ENCODE assay signal across 21 cellular contexts in genomic region chr17:74336307-74336706, GRCh38. TPM values are rescaled to one million over a fixed set of nuclear protein-coding genes. Genes with fewer than 3 reads are reported as not detected.
DNase-seq lines count a peak whose midpoint lies in the region; ATAC-seq, FAIRE-seq and TF ChIP-seq lines count a peak whose summit lies in the region.
"Had no signal": no experiment of that assay in that cellular context is flagged by ENCODE, and none has a peak within 500 bp of the region (broad histone marks: within the 10 kb centered on the region; RNA-seq: fewer than 3 reads in every experiment).

No MANE protein-coding gene starts in this region.

- DNase-seq in NCI-H69 (lab: John Stamatoyannopoulos, UW), result peak; percentile 23
- DNase-seq in bronchial epithelial cell (ENCODE audit: low read depth), result no peak
- DNase-seq in glutamatergic neuron, result no peak
- DNase-seq in effector memory CD4-positive, alpha-beta T cell, result no peak
- no peak for DNase-seq in NCI-H1048 (lab: John Stamatoyannopoulos, UW)
- DNase-seq in NCI-H526 (lab: John Stamatoyannopoulos, UW), result no peak
- DNase-seq: BE2C; CD8-positive, alpha-beta T cell; COR-L47; DMS79 treated with DMSO at 0.1 percent for 48 hours; EL; HFFc6 had no signal

- FAIRE-seq in bronchial epithelial cell (lab: Jason Lieb, UNC), result peak; percentile 58
- FAIRE-seq: A549, D721Med, G401.6, GM12891, HTR-8/SVneo had no signal

- H3K36me3 Mint-ChIP-seq in glutamatergic neuron (ENCODE audit: unreplicated experiment), result peaks cover 5% of the 10 kb centered on the region
- no peaks in the 10 kb centered on the region for H3K36me3 Mint-ChIP-seq in activated T-helper 17 cell treated with anti-CD3 and anti-CD28 coated beads, Interleukin-2, amount 50 U/mL, for 72 hours (ENCODE audit: low read depth)
- H3K36me3 Mint-ChIP-seq: CD8-positive, alpha-beta T cell had no signal

- no peak overlapping the region for H3K27ac ChIP-seq in effector memory CD4-positive, alpha-beta T cell (ENCODE audit: insufficient read depth, low read length, poor library complexity, severe bottlenecking)
- H3K27ac ChIP-seq: A549, C4-2B had no signal

- H3K27me3 Mint-ChIP-seq in glutamatergic neuron (ENCODE audit: unreplicated experiment), result peaks cover 25% of the 10 kb centered on the region
- H3K27me3 Mint-ChIP-seq in activated T-helper 17 cell treated with anti-CD3 and anti-CD28 coated beads, Interleukin-2, amount 50 U/mL, for 72 hours, result no peaks in the 10 kb centered on the region

- peak overlapping the region; percentile 16 for H3K4me3 Mint-ChIP-seq in glutamatergic neuron (ENCODE audit: unreplicated experiment)
- H3K4me3 Mint-ChIP-seq in activated T-helper 17 cell treated with anti-CD3 and anti-CD28 coated beads, Interleukin-2, amount 50 U/mL, for 72 hours, result no peak overlapping the region
- H3K4me3 Mint-ChIP-seq: CD8-positive, alpha-beta T cell; GM23338; HFFc6 had no signal

- H3K9me3 Mint-ChIP-seq in glutamatergic neuron (ENCODE audit: unreplicated experiment), result peaks cover 27% of the 10 kb centered on the region
- no peaks in the 10 kb centered on the region for H3K9me3 Mint-ChIP-seq in activated T-helper 17 cell treated with anti-CD3 and anti-CD28 coated beads, Interleukin-2, amount 50 U/mL, for 72 hours
- H3K9me3 Mint-ChIP-seq: CD8-positive, alpha-beta T cell; GM23338 had no signal

- no peak for ATAC-seq in activated T-helper 17 cell treated with anti-CD3 and anti-CD28 coated beads, Interleukin-2, amount 50 U/mL, for 72 hours (replicated peaks)
- ATAC-seq: A549; CD8-positive, alpha-beta T cell had no signal

- no peaks in the 10 kb centered on the region for H3K36me3 ChIP-seq in bronchial epithelial cell (ENCODE audit: control insufficient read depth, insufficient read depth, low read length)
- no peaks in the 10 kb centered on the region for H3K36me3 ChIP-seq in effector memory CD4-positive, alpha-beta T cell (ENCODE audit: control insufficient read depth, insufficient read depth, low read length)
- H3K36me3 ChIP-seq: BE2C, HAP-1 had no signal

- no peak overlapping the region for H3K27ac Mint-ChIP-seq in glutamatergic neuron (ENCODE audit: unreplicated experiment)
- no peak overlapping the region for H3K27ac Mint-ChIP-seq in activated T-helper 17 cell treated with anti-CD3 and anti-CD28 coated beads, Interleukin-2, amount 50 U/mL, for 72 hours
- H3K27ac Mint-ChIP-seq: CD8-positive, alpha-beta T cell; GM23338; HFFc6 had no signal

- no peaks in the 10 kb centered on the region for H3K9me3 ChIP-seq in effector memory CD4-positive, alpha-beta T cell (ENCODE audit: control insufficient read depth, low read length)
- H3K9me3 ChIP-seq: A549, HAP-1 had no signal

- no peak overlapping the region for H3K4me3 ChIP-seq in bronchial epithelial cell (ENCODE audit: low read depth, low read length)
- H3K4me3 ChIP-seq in effector memory CD4-positive, alpha-beta T cell (ENCODE audit: insufficient read depth, low read depth, low read length, poor library complexity, severe bottlenecking), result no peak overlapping the region
- H3K4me3 ChIP-seq: A549, GM23338, HAP-1 had no signal

- no peaks in the 10 kb centered on the region for H3K4me1 ChIP-seq in effector memory CD4-positive, alpha-beta T cell (ENCODE audit: control insufficient read depth, insufficient read depth, low read length, poor library complexity, severe bottlenecking)
- H3K4me1 ChIP-seq: A549, BE2C, HAP-1 had no signal

- no peak for TF ChIP-seq CTCF in bronchial epithelial cell (IDR thresholded peaks at IDR 0.05; ENCODE audit: insufficient read depth, low read length, severe bottlenecking)
- TF ChIP-seq CTCF in glutamatergic neuron (IDR thresholded peaks at IDR 0.05; ENCODE audit: partially characterized antibody, unreplicated experiment), result no peak

- peaks cover 27% of the 10 kb centered on the region for H3K4me1 Mint-ChIP-seq in glutamatergic neuron (ENCODE audit: low read depth, unreplicated experiment)
- H3K4me1 Mint-ChIP-seq in activated T-helper 17 cell treated with anti-CD3 and anti-CD28 coated beads, Interleukin-2, amount 50 U/mL, for 72 hours, result no peaks in the 10 kb centered on the region

- no peaks in the 10 kb centered on the region for H3K27me3 ChIP-seq in bronchial epithelial cell (ENCODE audit: control insufficient read depth, insufficient read depth, low read length)
- H3K27me3 ChIP-seq in effector memory CD4-positive, alpha-beta T cell (replicated peaks; ENCODE audit: control insufficient read depth, insufficient read depth, low read length, poor library complexity, severe bottlenecking), result no peaks in the 10 kb centered on the region

RNA-seq across cellular contexts. Expression of gene KIF19, which starts 10.3 kb away (rescaled TPM):
- total RNA-seq in bronchial epithelial cell (not detected in 2 replicates), glutamatergic neuron (ENCODE audit: unreplicated experiment) (80.8 TPM)
- total RNA-seq in activated T-helper 17 cell treated with anti-CD3 and anti-CD28 coated beads, Interleukin-2, amount 50 U/mL, for 72 hours, result under 1 TPM; 0.11 to 0.53 TPM
- total RNA-seq: HFFc6 had no signal

RNA-seq across cellular contexts. Expression of gene BTBD17, which starts 25.4 kb away (rescaled TPM):
- total RNA-seq in bronchial epithelial cell (not detected in 2 replicates), glutamatergic neuron (ENCODE audit: unreplicated experiment) (310 TPM)
- total RNA-seq in activated T-helper 17 cell treated with anti-CD3 and anti-CD28 coated beads, Interleukin-2, amount 50 U/mL, for 72 hours, result not detected
- total RNA-seq: CD8-positive, alpha-beta T cell; HFFc6 had no signal

RNA-seq across cellular contexts. Expression of gene GPR142, which starts 31.0 kb away (rescaled TPM):
- total RNA-seq in bronchial epithelial cell (not detected in 2 replicates), glutamatergic neuron (ENCODE audit: unreplicated experiment) (20.7 TPM)
- total RNA-seq in activated T-helper 17 cell treated with anti-CD3 and anti-CD28 coated beads, Interleukin-2, amount 50 U/mL, for 72 hours, result not detected
- total RNA-seq: CD8-positive, alpha-beta T cell; GM23338; HFFc6 had no signal

Comparison
In these comparisons a context has a peak if more than half of its experiments do, and no peak if none do; other contexts are left out.
1. RNA of gene KIF19, which starts 10.3 kb away (total RNA-seq): 80.8 TPM in glutamatergic neuron (single experiment); 0.11 to 0.53 TPM in activated T-helper 17 cell treated with anti-CD3 and anti-CD28 coated beads, Interleukin-2, amount 50 U/mL, for 72 hours and not detected in bronchial epithelial cell; every median in the first group is over 10 times any median in the second.
2. RNA of gene BTBD17, which starts 25.4 kb away (total RNA-seq): 310 TPM in glutamatergic neuron (single experiment); not detected in bronchial epithelial cell and not detected in activated T-helper 17 cell treated with anti-CD3 and anti-CD28 coated beads, Interleukin-2, amount 50 U/mL, for 72 hours; every median in the first group is over 100 times any median in the second.
3. RNA of gene GPR142, which starts 31.0 kb away (total RNA-seq): 20.7 TPM in glutamatergic neuron (single experiment); not detected in bronchial epithelial cell and not detected in activated T-helper 17 cell treated with anti-CD3 and anti-CD28 coated beads, Interleukin-2, amount 50 U/mL, for 72 hours; every median in the first group is over 10 times any median in the second.